ENCODE assay signal across 10 cellular contexts in genomic region chr9:137386507-137387000, GRCh38. TPM values are rescaled to one million over a fixed set of nuclear protein-coding genes. Genes with fewer than 3 reads are reported as not detected.
"Had no signal": no experiment of that assay in that cellular context is flagged by ENCODE, and none has a peak within 500 bp of the region (broad histone marks: within the 10 kb centered on the region; RNA-seq: fewer than 3 reads in every experiment).

No MANE protein-coding gene starts in this region.

RNA-seq across cellular contexts. Expression of gene NOXA1, which starts 36.6 kb away (rescaled TPM):
- total RNA-seq: SJCRH30 had no signal

RNA-seq across cellular contexts. Expression of gene ENTPD8, which starts 54.6 kb away (rescaled TPM):
- total RNA-seq: aorta, esophagus mucosa, kidney epithelial cell, psoas muscle, SJCRH30, smooth muscle cell, suprapubic skin had no signal
- polyA plus RNA-seq: immature natural killer cell, neural cell, smooth muscle cell, urinary bladder had no signal
